In genomic region chr9:137006116-137007003, GRCh38 we compare ENCODE assay signal across 22 cellular contexts. TPM values are rescaled to one million over a fixed set of nuclear protein-coding genes. Genes with fewer than 3 reads are reported as not detected.
DNase-seq lines count a peak whose midpoint lies in the region; ATAC-seq and TF ChIP-seq lines count a peak whose summit lies in the region.
"Had no signal": no experiment of that assay in that cellular context is flagged by ENCODE, and none has a peak within 500 bp of the region (broad histone marks: within the 10 kb centered on the region; RNA-seq: fewer than 3 reads in every experiment).

No MANE protein-coding gene starts in this region.

- CTCF ChIA-PET in naive thymus-derived CD4-positive, alpha-beta T cell (lab: Charles Lee): no interaction called here

- H3K36me3 ChIP-seq in naive thymus-derived CD4-positive, alpha-beta T cell (ENCODE audit: control insufficient read depth in 2 of 3, insufficient read depth in 3 of 3, low read length in 3 of 3): peaks cover 0 to 3% (median 0%) of the 10 kb centered on the region in 3 experiments
- H3K36me3 ChIP-seq in thyroid gland: peaks cover 0 to 7% of the 10 kb centered on the region in 2 donors
- H3K36me3 ChIP-seq: HAP-1 had no signal

- peaks cover 0 to 3% (median 0%) of the 10 kb centered on the region in 5 donors for H3K27me3 Mint-ChIP-seq in naive thymus-derived CD4-positive, alpha-beta T cell
- H3K27me3 Mint-ChIP-seq: activated naive CD8-positive, alpha-beta T cell had no signal

- H3K4me1 ChIP-seq in naive thymus-derived CD4-positive, alpha-beta T cell (ENCODE audit: control insufficient read depth in 2 of 2, insufficient read depth in 2 of 2, low read length in 2 of 2): no peaks in the 10 kb centered on the region
- peaks cover 30 to 36% of the 10 kb centered on the region in 2 donors for H3K4me1 ChIP-seq in thyroid gland
- H3K4me1 ChIP-seq: HAP-1, sigmoid colon had no signal

- no peak overlapping the region for H3K27ac Mint-ChIP-seq in naive thymus-derived CD4-positive, alpha-beta T cell
- H3K27ac Mint-ChIP-seq: activated naive CD8-positive, alpha-beta T cell had no signal

- no peak for TF ChIP-seq CTCF in thyroid gland (IDR thresholded peaks at IDR 0.05)

- no peak for TF ChIP-seq POLR2A in thyroid gland (IDR thresholded peaks at IDR 0.05)

- H3K4me3 ChIP-seq in naive thymus-derived CD4-positive, alpha-beta T cell (ENCODE audit: low read length): no peak overlapping the region
- H3K4me3 ChIP-seq in thyroid gland (replicated peaks in 1 of 3): no peak overlapping the region
- H3K4me3 ChIP-seq: HAP-1, Peyer's patch, sigmoid colon, thoracic aorta had no signal

- peak; percentile 68 for DNase-seq in activated CD8-positive, alpha-beta memory T cell treated with anti-CD3 and anti-CD28 coated beads for 24 hours
- no peak for DNase-seq in activated CD8-positive, alpha-beta memory T cell treated with anti-CD3 and anti-CD28 coated beads, Interleukin-2, amount 50 U/mL, for 48 hours
- DNase-seq in caudate nucleus (lab: John Stamatoyannopoulos, UW): no peak
- DNase-seq in naive thymus-derived CD4-positive, alpha-beta T cell: no peak
- peak; percentile 75 to 91 for DNase-seq in thyroid gland
- DNase-seq in hippocampal formation (lab: John Stamatoyannopoulos, UW): no peak
- DNase-seq in anterior cingulate cortex (lab: John Stamatoyannopoulos, UW): no peak
- no peak for DNase-seq in NCI-H82 treated with DMSO at 0.1 percent for 48 hours (lab: John Stamatoyannopoulos, UW; ENCODE audit: unreplicated experiment)
- DNase-seq: 8988T; activated CD4-positive, alpha-beta T cell treated with anti-CD3 and anti-CD28 coated beads for 4 hours; central memory CD4-positive, alpha-beta T cell; foreskin fibroblast; KBM-7; left cardiac atrium; NCI-H774; Peyer's patch; sigmoid colon; stimulated activated CD4-positive, alpha-beta T cell treated with anti-CD3 and anti-CD28 coated beads, Interleukin-1b, Interleukin-23, amount 100 ng/mL, for 48 hours had no signal

- 56 to 59% methylated on average over 16 to 21 of the region's 24 CpGs for WGBS in thyroid gland, 2 donors

- H3K9me3 ChIP-seq in naive thymus-derived CD4-positive, alpha-beta T cell (ENCODE audit: control insufficient read depth in 2 of 3, low read length in 3 of 3): no peaks in the 10 kb centered on the region
- H3K9me3 ChIP-seq in thyroid gland: no peaks in the 10 kb centered on the region
- H3K9me3 ChIP-seq: Peyer's patch, sigmoid colon, thoracic aorta had no signal

- H3K27me3 ChIP-seq in naive thymus-derived CD4-positive, alpha-beta T cell (ENCODE audit: control insufficient read depth in 2 of 2, insufficient read depth in 2 of 2, low read length in 2 of 2): no peaks in the 10 kb centered on the region
- no peaks in the 10 kb centered on the region for H3K27me3 ChIP-seq in thyroid gland
- H3K27me3 ChIP-seq: Peyer's patch, sigmoid colon had no signal

- peaks cover 0 to 3% (median 0%) of the 10 kb centered on the region in 7 donors for H3K4me1 Mint-ChIP-seq in naive thymus-derived CD4-positive, alpha-beta T cell

- H3K27ac ChIP-seq in caudate nucleus (ENCODE audit: low read depth, low read length): peak overlapping the region; percentile 41
- H3K27ac ChIP-seq in naive thymus-derived CD4-positive, alpha-beta T cell (ENCODE audit: low read depth, low read length): no peak overlapping the region
- peak overlapping the region; percentile 59 to 84 (median 79) for H3K27ac ChIP-seq in thyroid gland
- H3K27ac ChIP-seq: C4-2B, Peyer's patch, sigmoid colon, thoracic aorta had no signal

- no peak overlapping the region for H3K4me3 Mint-ChIP-seq in naive thymus-derived CD4-positive, alpha-beta T cell
- H3K4me3 Mint-ChIP-seq: activated naive CD8-positive, alpha-beta T cell had no signal

- no peaks in the 10 kb centered on the region for H3K9me3 Mint-ChIP-seq in naive thymus-derived CD4-positive, alpha-beta T cell

- POLR2A ChIA-PET in naive thymus-derived CD4-positive, alpha-beta T cell (lab: Charles Lee): no interaction called here

- intact Hi-C loops in naive thymus-derived CD4-positive, alpha-beta T cell (cut with micrococcal nuclease): no loop called here
- intact Hi-C loops in thyroid gland (cut with DNase I): no loop called here

- ATAC-seq in naive thymus-derived CD4-positive, alpha-beta T cell: peak; percentile 24

- no peaks in the 10 kb centered on the region for H3K36me3 Mint-ChIP-seq in naive thymus-derived CD4-positive, alpha-beta T cell
- H3K36me3 Mint-ChIP-seq: activated naive CD8-positive, alpha-beta T cell had no signal

RNA-seq across cellular contexts. Expression of gene CLIC3, which starts 10.0 kb away (rescaled TPM):
- 10 to 100 TPM in 1 of 5 experiments, 1 to 10 TPM in 1, under 1 TPM in 2, not detected in 1; 0.46 to 13.0 (median 1.4) TPM for total RNA-seq in naive thymus-derived CD4-positive, alpha-beta T cell
- under 1 TPM; 0.31 to 0.77 TPM for polyA plus RNA-seq in naive thymus-derived CD4-positive, alpha-beta T cell
- 100 to 1,000 TPM in 3 of 4 donors, 10 to 100 TPM in 1; 97.7 to 301 (median 268) TPM for total RNA-seq in thyroid gland

RNA-seq across cellular contexts. Expression of gene PAXX, which starts 14.1 kb away (rescaled TPM):
- total RNA-seq in naive thymus-derived CD4-positive, alpha-beta T cell: 10 to 100 TPM; 54.8 to 78.2 (median 68.0) TPM
- polyA plus RNA-seq in naive thymus-derived CD4-positive, alpha-beta T cell: 10 to 100 TPM; 49.3 to 59.1 TPM
- 100 to 1,000 TPM in 1 of 4 donors, 10 to 100 TPM in 3; 29.8 to 109 (median 50.7) TPM for total RNA-seq in thyroid gland

RNA-seq across cellular contexts. Expression of gene ABCA2, which starts 21.7 kb away (rescaled TPM):
- 100 to 1,000 TPM in 1 of 5 experiments, 10 to 100 TPM in 4; 18.4 to 112 (median 26.7) TPM for total RNA-seq in naive thymus-derived CD4-positive, alpha-beta T cell
- 1 to 10 TPM; 1.8 to 2.5 TPM for polyA plus RNA-seq in naive thymus-derived CD4-positive, alpha-beta T cell
- 10 to 100 TPM; 36.8 to 59.7 (median 50.2) TPM for total RNA-seq in thyroid gland

RNA-seq across cellular contexts. Expression of gene LCNL1, which starts 23.6 kb away (rescaled TPM):
- 1 to 10 TPM in 1 of 5 experiments, under 1 TPM in 2, not detected in 2; 0.12 to 1.9 (median 0.13) TPM for total RNA-seq in naive thymus-derived CD4-positive, alpha-beta T cell
- not detected for polyA plus RNA-seq in naive thymus-derived CD4-positive, alpha-beta T cell
- total RNA-seq in thyroid gland: under 1 TPM in 1 of 4 donors, not detected in 3; 0.54 TPM
- total RNA-seq: thoracic aorta had no signal

RNA-seq across cellular contexts. Expression of gene FUT7, which starts 25.5 kb away (rescaled TPM):
- total RNA-seq in naive thymus-derived CD4-positive, alpha-beta T cell: 1 to 10 TPM in 1 of 5 experiments, under 1 TPM in 3, not detected in 1; 0.27 to 4.6 (median 0.50) TPM
- polyA plus RNA-seq in naive thymus-derived CD4-positive, alpha-beta T cell: under 1 TPM; 0.06 to 0.25 TPM
- total RNA-seq in thyroid gland: not detected
- total RNA-seq: Peyer's patch, thoracic aorta had no signal

Comparison
In these comparisons a context has a peak if more than half of its experiments do, and no peak if none do; other contexts are left out.
1. DNase-seq: peak in activated CD8-positive, alpha-beta memory T cell treated with anti-CD3 and anti-CD28 coated beads for 24 hours (single experiment) and thyroid gland (2 of 2); none in activated CD8-positive, alpha-beta memory T cell treated with anti-CD3 and anti-CD28 coated beads, Interleukin-2, amount 50 U/mL, for 48 hours (single experiment), caudate nucleus (0 of 61), naive thymus-derived CD4-positive, alpha-beta T cell (0 of 9), hippocampal formation (0 of 2), anterior cingulate cortex (0 of 58) and NCI-H82 treated with DMSO at 0.1 percent for 48 hours (single experiment).
2. RNA of gene CLIC3, which starts 10.0 kb away (total RNA-seq): 97.7 to 301 TPM in thyroid gland; 0.46 to 13.0 TPM in naive thymus-derived CD4-positive, alpha-beta T cell; every median in the first group is over 4 times any median in the second.